In genomic region chr15:85707519-85708338, GRCh38 we compare ENCODE assay signal across 8 cellular contexts.
DNase-seq lines count a peak whose midpoint lies in the region; ATAC-seq and TF ChIP-seq lines count a peak whose summit lies in the region.

No MANE protein-coding gene starts in this region.

- H3K4me3 Mint-ChIP-seq in activated T-helper 1 cell treated with anti-CD3 and anti-CD28 coated beads, Interleukin-12 subunit alpha, Interleukin-12 subunit beta, Interleukin-2, Interleukin-4 antibody, amounts not matched to agents 30 ng/mL and 10 ng/mL and 1 ng/mL, durations not matched to agents 14 hours and 24 hours and 36 hours = peak overlapping the region; percentile 83

- DNase-seq in activated T-helper 1 cell treated with anti-CD3 and anti-CD28 coated beads, Interleukin-12 subunit alpha, Interleukin-12 subunit beta, Interleukin-2, Interleukin-4 antibody, amounts not matched to agents 30 ng/mL and 10 ng/mL and 1 ng/mL, durations not matched to agents 14 hours and 24 hours and 36 hours (ENCODE audit: low spot score) = no peak
- DNase-seq in right cardiac atrium = peak in 1 of 3 donors; percentile 21
- DNase-seq in spleen = no peak
- no peak for DNase-seq in cerebellum (ENCODE audit: low spot score)
- DNase-seq in T1000 (lab: John Stamatoyannopoulos, UW) = no peak

- peak overlapping the region; percentile 99 for H3K27ac Mint-ChIP-seq in activated T-helper 1 cell treated with anti-CD3 and anti-CD28 coated beads, Interleukin-12 subunit alpha, Interleukin-12 subunit beta, Interleukin-2, Interleukin-4 antibody, amounts not matched to agents 30 ng/mL and 10 ng/mL and 1 ng/mL, durations not matched to agents 14 hours and 24 hours and 36 hours

- no peaks in the 10 kb centered on the region for H3K9me3 ChIP-seq in right cardiac atrium (ENCODE audit: control insufficient read depth, low read length)
- H3K9me3 ChIP-seq in spleen = no peaks in the 10 kb centered on the region

- H3K4me3 ChIP-seq in right cardiac atrium (ENCODE audit: low read length) (peak overlapping the region; percentile 12), spleen (peak overlapping the region in 6 of 8 donors; percentile 2 to 49 (median 14))

- H3K9me3 Mint-ChIP-seq in activated T-helper 1 cell treated with anti-CD3 and anti-CD28 coated beads, Interleukin-12 subunit alpha, Interleukin-12 subunit beta, Interleukin-2, Interleukin-4 antibody, amounts not matched to agents 30 ng/mL and 10 ng/mL and 1 ng/mL, durations not matched to agents 14 hours and 24 hours and 36 hours = no peaks in the 10 kb centered on the region

- peaks cover 0 to 84% (median 37%) of the 10 kb centered on the region in 6 donors for H3K36me3 ChIP-seq in spleen

- peaks cover 38% of the 10 kb centered on the region for H3K36me3 Mint-ChIP-seq in activated T-helper 1 cell treated with anti-CD3 and anti-CD28 coated beads, Interleukin-12 subunit alpha, Interleukin-12 subunit beta, Interleukin-2, Interleukin-4 antibody, amounts not matched to agents 30 ng/mL and 10 ng/mL and 1 ng/mL, durations not matched to agents 14 hours and 24 hours and 36 hours (ENCODE audit: low read depth)

- no peaks in the 10 kb centered on the region for H3K27me3 Mint-ChIP-seq in activated T-helper 1 cell treated with anti-CD3 and anti-CD28 coated beads, Interleukin-12 subunit alpha, Interleukin-12 subunit beta, Interleukin-2, Interleukin-4 antibody, amounts not matched to agents 30 ng/mL and 10 ng/mL and 1 ng/mL, durations not matched to agents 14 hours and 24 hours and 36 hours (ENCODE audit: insufficient read depth)

- no peak for TF ChIP-seq CTCF in spleen (IDR thresholded peaks at IDR 0.05 in 8 of 11, conservative IDR thresholded peaks at IDR 0.05 in 3 of 11)

- H3K4me1 ChIP-seq in right cardiac atrium (ENCODE audit: control insufficient read depth, insufficient read depth, low read length) (peaks cover 17% of the 10 kb centered on the region), spleen (peaks cover 41 to 100% (median 77%) of the 10 kb centered on the region in 6 donors)

- H3K4me1 Mint-ChIP-seq in activated T-helper 1 cell treated with anti-CD3 and anti-CD28 coated beads, Interleukin-12 subunit alpha, Interleukin-12 subunit beta, Interleukin-2, Interleukin-4 antibody, amounts not matched to agents 30 ng/mL and 10 ng/mL and 1 ng/mL, durations not matched to agents 14 hours and 24 hours and 36 hours (ENCODE audit: low read depth) = peaks cover 88% of the 10 kb centered on the region

- TF ChIP-seq POLR2A in GM18505 (IDR thresholded peaks at IDR 0.05; ENCODE audit: borderline replicate concordance, extremely low read depth, insufficient read depth, insufficient read length) (no peak), spleen (IDR thresholded peaks at IDR 0.05) (no peak)

- WGBS in right cardiac atrium = 40% methylated on average over 8 of the region's 8 CpGs
- 30 to 40% (median 32%) methylated on average over 8 of the region's 8 CpGs for WGBS in spleen, 5 donors

- H3K27ac ChIP-seq in right cardiac atrium (ENCODE audit: low read length) = peak overlapping the region; percentile 98
- H3K27ac ChIP-seq in spleen = peak overlapping the region; percentile 75 to 93 (median 90)

- intact Hi-C loops in activated T-helper 1 cell treated with anti-CD3 and anti-CD28 coated beads, Interleukin-12 subunit alpha, Interleukin-12 subunit beta, Interleukin-2, Interleukin-4 antibody, amounts not matched to agents 30 ng/mL and 10 ng/mL and 1 ng/mL, durations not matched to agents 14 hours and 24 hours and 36 hours (cut with micrococcal nuclease) = loop anchor here (1.0 to 5.0 kb wide), 6 partner anchors 17 to 390 kb away; no protein-coding TSS in a partner anchor
- intact Hi-C loops in right cardiac atrium (cut with DNase I) (loop anchor here in 3 of 4 donors (10.0 kb wide), 3 partner anchors 83 to 203 kb away; no protein-coding TSS in a partner anchor), spleen (cut with DNase I; ENCODE audit: low total_unique reads) (loop anchor here (10.0 kb wide), 1 partner anchor 83 kb away; no protein-coding TSS in a partner anchor)

- H3K27me3 ChIP-seq in right cardiac atrium (ENCODE audit: control insufficient read depth, insufficient read depth) (no peaks in the 10 kb centered on the region), spleen (replicated peaks in 1 of 7) (no peaks in the 10 kb centered on the region)

- ATAC-seq in GM18505 (IDR thresholded peaks at IDR 0.05; ENCODE audit: unreplicated experiment) = peak; percentile 20
- ATAC-seq in HG03097 (IDR thresholded peaks at IDR 0.05; ENCODE audit: low FRiP score, unreplicated experiment) = peak; percentile 24
- peak; percentile 53 to 60 for ATAC-seq in right cardiac atrium
- ATAC-seq in HG02798 (IDR thresholded peaks at IDR 0.05; ENCODE audit: poor library complexity, unreplicated experiment) = no peak
